ENCODE assay signal across 9 cellular contexts in genomic region chr13:30905932-30906383, GRCh38. TPM values are rescaled to one million over a fixed set of nuclear protein-coding genes. Genes with fewer than 3 reads are reported as not detected.
DNase-seq lines count a peak whose midpoint lies in the region; ATAC-seq, FAIRE-seq and TF ChIP-seq lines count a peak whose summit lies in the region.
"Had no signal": no experiment of that assay in that cellular context is flagged by ENCODE, and none has a peak within 500 bp of the region (broad histone marks: within the 10 kb centered on the region; RNA-seq: fewer than 3 reads in every experiment).

TSS of gene MEDAG (plus strand) at chr13:30906271. CDS start at chr13:30906516, 245 bp downstream.

- H2AFZ ChIP-seq in mesenchymal stem cell (ENCODE audit: low read depth, low read length) = peak within 1 kb of the TSS; percentile 47

- H2BK12ac ChIP-seq in mesenchymal stem cell (ENCODE audit: low read length in 2 of 2) = peak within 1 kb of the TSS; percentile 96 to 100

- DNase-seq in NT2/D1 (ENCODE audit: low read depth, low spot score) (no peak), esophagus squamous epithelium (lab: John Stamatoyannopoulos, UW) (peak; percentile 6), mesenchymal stem cell (peak; percentile 52), suprapubic skin (ENCODE audit: low spot score in 2 of 2) (peak; percentile 91 to 93), GM12891 (ENCODE audit: insufficient read length, low spot score) (no peak), NCI-H2107 (lab: John Stamatoyannopoulos, UW) (no peak)

- peak within 1 kb of the TSS; percentile 44 for H2AK5ac ChIP-seq in mesenchymal stem cell (ENCODE audit: low read length, severe bottlenecking)

- TF ChIP-seq CTCF in esophagus squamous epithelium (IDR thresholded peaks at IDR 0.05) = no peak
- TF ChIP-seq CTCF in suprapubic skin (IDR thresholded peaks at IDR 0.05) = no peak

- peak within 1 kb of the TSS; percentile 99 for H2BK120ac ChIP-seq in mesenchymal stem cell (ENCODE audit: low read depth, low read length)

- intact Hi-C loops in esophagus squamous epithelium (cut with DNase I) = no loop called here

- no CpG with 5 or more reads among the region's 35 CpGs for WGBS in esophagus squamous epithelium, 2 donors
- 48% methylated on average over 24 of the region's 35 CpGs for WGBS in mesenchymal stem cell
- WGBS in suprapubic skin = 5% methylated on average over 16 of the region's 35 CpGs

- H3K4me1 ChIP-seq in NT2/D1 (ENCODE audit: insufficient read depth, insufficient read length) = no peaks in the 10 kb centered on the region
- peaks cover 22 to 49% (median 33%) of the 10 kb centered on the region in 3 donors for H3K4me1 ChIP-seq in esophagus squamous epithelium
- peaks cover 21% of the 10 kb centered on the region for H3K4me1 ChIP-seq in mesenchymal stem cell (ENCODE audit: control insufficient read depth, insufficient read depth, low read depth, low read length)
- peaks cover 48% of the 10 kb centered on the region for H3K4me1 ChIP-seq in suprapubic skin

- peak within 1 kb of the TSS; percentile 99 for H2BK15ac ChIP-seq in mesenchymal stem cell (ENCODE audit: low read depth, poor library complexity, severe bottlenecking)

- H3K4me3 ChIP-seq in NT2/D1 (ENCODE audit: insufficient read length, low read depth) (peak within 1 kb of the TSS; percentile 30), esophagus squamous epithelium (peak within 1 kb of the TSS; percentile 34 to 69 (median 46)), mesenchymal stem cell (ENCODE audit: insufficient read depth in 1 of 2, low read depth in 1 of 2, low read length in 2 of 2) (peak within 1 kb of the TSS in 1 of 2 experiments; percentile 94), suprapubic skin (peak within 1 kb of the TSS; percentile 54)
- H3K4me3 ChIP-seq: SK-N-MC had no signal

- no peak within 1 kb of the TSS for H2BK5ac ChIP-seq in mesenchymal stem cell (ENCODE audit: low read depth, low read length, poor library complexity, severe bottlenecking)

- no peak for TF ChIP-seq POLR2A in esophagus squamous epithelium (IDR thresholded peaks at IDR 0.05)
- peak in 1 of 2 donors; percentile 67 for TF ChIP-seq POLR2A in suprapubic skin (IDR thresholded peaks at IDR 0.05)
- TF ChIP-seq POLR2A in GM12891 (IDR thresholded peaks at IDR 0.05; ENCODE audit: low read depth, low read length) = no peak

- peak within 1 kb of the TSS in 1 of 2 experiments; percentile 91 for H3K14ac ChIP-seq in mesenchymal stem cell (ENCODE audit: low read length in 2 of 2)

- no peak within 1 kb of the TSS for H3K4me2 ChIP-seq in mesenchymal stem cell (ENCODE audit: low read length, poor library complexity, severe bottlenecking)

- H3K27me3 ChIP-seq in NT2/D1 (ENCODE audit: insufficient read depth, insufficient read length) (peaks cover 24% of the 10 kb centered on the region), esophagus squamous epithelium (peaks cover 0 to 44% (median 0%) of the 10 kb centered on the region in 4 donors), mesenchymal stem cell (ENCODE audit: control insufficient read depth in 1 of 2, insufficient read depth in 1 of 2, low read length in 2 of 2) (no peaks in the 10 kb centered on the region), suprapubic skin (peaks cover 26% of the 10 kb centered on the region)

- H3K27ac ChIP-seq in esophagus squamous epithelium = peak within 1 kb of the TSS; percentile 49 to 86 (median 76)
- no peak within 1 kb of the TSS for H3K27ac ChIP-seq in mesenchymal stem cell (ENCODE audit: low read length, poor library complexity, severe bottlenecking)
- H3K27ac ChIP-seq in suprapubic skin = peak within 1 kb of the TSS; percentile 84

- no peaks in the 10 kb centered on the region for H3K79me1 ChIP-seq in mesenchymal stem cell (replicated peaks; ENCODE audit: low read length, poor library complexity, severe bottlenecking)

- peak within 1 kb of the TSS; percentile 32 for H3K9ac ChIP-seq in NT2/D1 (ENCODE audit: insufficient read length, low read depth)
- peak within 1 kb of the TSS; percentile 92 for H3K9ac ChIP-seq in mesenchymal stem cell (ENCODE audit: low read length)

- TF ChIP-seq EP300 in suprapubic skin (IDR thresholded peaks at IDR 0.05) = no peak

- H3K23ac ChIP-seq in mesenchymal stem cell (ENCODE audit: low read length in 2 of 2) = peak within 1 kb of the TSS in 1 of 2 experiments; percentile 95

- H3K4ac ChIP-seq in mesenchymal stem cell (ENCODE audit: low read depth in 1 of 2, low read length in 2 of 2) = peak within 1 kb of the TSS; percentile 99

- H3K9me3 ChIP-seq in NT2/D1 (ENCODE audit: insufficient read depth, low read length) = no peaks in the 10 kb centered on the region
- H3K9me3 ChIP-seq in esophagus squamous epithelium = no peaks in the 10 kb centered on the region
- H3K9me3 ChIP-seq in mesenchymal stem cell (ENCODE audit: control insufficient read depth, low read length) = no peaks in the 10 kb centered on the region
- H3K9me3 ChIP-seq in suprapubic skin = no peaks in the 10 kb centered on the region

- FAIRE-seq in GM12891 (lab: Jason Lieb, UNC) = no peak

- H3K36me3 ChIP-seq in NT2/D1 (ENCODE audit: insufficient read depth, insufficient read length, low read length) = no peaks in the 10 kb centered on the region
- H3K36me3 ChIP-seq in esophagus squamous epithelium = no peaks in the 10 kb centered on the region
- peaks cover 12 to 15% of the 10 kb centered on the region in 2 experiments for H3K36me3 ChIP-seq in mesenchymal stem cell (ENCODE audit: control insufficient read depth in 1 of 2, insufficient read depth in 2 of 2, low read depth in 1 of 2, low read length in 2 of 2)
- H3K36me3 ChIP-seq in suprapubic skin = no peaks in the 10 kb centered on the region

- peak within 1 kb of the TSS; percentile 99 for H4K8ac ChIP-seq in mesenchymal stem cell (ENCODE audit: low read length)

- H3K18ac ChIP-seq in mesenchymal stem cell (ENCODE audit: low read depth in 1 of 2, low read length in 2 of 2) = peak within 1 kb of the TSS; percentile 100

- peak within 1 kb of the TSS; percentile 100 for H4K91ac ChIP-seq in mesenchymal stem cell (ENCODE audit: low read length)

- ATAC-seq in GM18519 (IDR thresholded peaks at IDR 0.05; ENCODE audit: low FRiP score, unreplicated experiment) (no peak), GM19328 (IDR thresholded peaks at IDR 0.05; ENCODE audit: unreplicated experiment) (no peak)

TF ChIP-seq in GM12891, 5 proteins besides CTCF, POLR2A, EP300 and RAD21:
- no peak for TF ChIP-seq TAF1 (IDR thresholded peaks at IDR 0.05; ENCODE audit: low read depth, low read length)
- TF ChIP-seq POU2F2 (IDR thresholded peaks at IDR 0.05; ENCODE audit: low read depth, low read length) = no peak
- no peak for TF ChIP-seq SPI1 (IDR thresholded peaks at IDR 0.05; ENCODE audit: low read depth, low read length)
- TF ChIP-seq PAX5 (IDR thresholded peaks at IDR 0.05; ENCODE audit: insufficient read depth, low read length, severe bottlenecking) = no peak
- TF ChIP-seq POLR2AphosphoS5 (IDR thresholded peaks at IDR 0.05; ENCODE audit: low read depth, low read length) = no peak

RNA-seq across cellular contexts. Expression of gene MEDAG, which starts in this region (rescaled TPM):
- total RNA-seq in esophagus squamous epithelium (10 to 100 TPM in 1 of 4 donors, 1 to 10 TPM in 3; 1.1 to 11.3 (median 6.3) TPM), suprapubic skin (10 to 100 TPM; 10.3 to 15.9 (median 14.8) TPM)
- 1.5 TPM for polyA plus RNA-seq in mesenchymal stem cell (2013, experiment 1 of 2)
- polyA plus RNA-seq in mesenchymal stem cell (2013, experiment 2 of 2) = 1.6 TPM
- polyA plus RNA-seq in GM12891 (2012; ENCODE audit: low read depth, missing spikeins) = not detected

Comparison
In these comparisons a context has a peak if more than half of its experiments do, and no peak if none do; other contexts are left out.
1. DNase-seq: peak in esophagus squamous epithelium (single experiment), mesenchymal stem cell (single experiment) and suprapubic skin (2 of 2); none in NT2/D1 (single experiment), GM12891 (single experiment) and NCI-H2107 (single experiment).